In genomic region chr15:75033809-75034208, GRCh38 we compare ENCODE assay signal across 17 cellular contexts. TPM values are rescaled to one million over a fixed set of nuclear protein-coding genes. Genes with fewer than 3 reads are reported as not detected.
DNase-seq lines count a peak whose midpoint lies in the region; ATAC-seq, FAIRE-seq and TF ChIP-seq lines count a peak whose summit lies in the region.
"Had no signal": no experiment of that assay in that cellular context is flagged by ENCODE, and none has a peak within 500 bp of the region (broad histone marks: within the 10 kb centered on the region; RNA-seq: fewer than 3 reads in every experiment).

No MANE protein-coding gene starts in this region.

- BruUV-seq in HepG2 (replicated peaks; lab: Mats Ljungman, UMichigan) = no TSS peak

- no peak overlapping the region for H3K27ac ChIP-seq in HepG2 (ENCODE audit: extremely low read length, insufficient read depth, low read length)
- H3K27ac ChIP-seq in right lobe of liver = no peak overlapping the region

- WGBS in HepG2 (ENCODE audit: low lambda C conversion rate) = 72% methylated on average over 4 of the region's 6 CpGs
- 80% methylated on average over 5 of the region's 6 CpGs for WGBS in right lobe of liver (ENCODE audit: insufficient coverage, low coverage, low lambda C conversion rate, missing lambda C conversion rate)

- H3K9me3 Mint-ChIP-seq in dendritic cell treated with granulocyte-macrophage colony-stimulating factor and Interleukin-4, amounts not matched to agents 40 ng/mL and 50 ng/mL, for 4 days = no peaks in the 10 kb centered on the region
- H3K9me3 Mint-ChIP-seq: CD4-positive, alpha-beta memory T cell had no signal

- no peak for TF ChIP-seq RAD21 in HepG2 (CRISPR knock-in tag; IDR thresholded peaks at IDR 0.05)

- no peak overlapping the region for H3K4me3 ChIP-seq in HepG2 (replicated peaks in 1 of 3; ENCODE audit: insufficient read depth in 1 of 3, low read depth in 2 of 3, low read length in 3 of 3)
- H3K4me3 ChIP-seq in right lobe of liver = no peak overlapping the region

- TF ChIP-seq CTCF in HepG2 (CRISPR knock-in tag; IDR thresholded peaks at IDR 0.05) (no peak), right lobe of liver (IDR thresholded peaks at IDR 0.05) (no peak)

- intact Hi-C loops in HepG2 (cut with micrococcal nuclease; ENCODE audit: unreplicated experiment) (loop anchor here (10.0 kb wide), 1 partner anchor 271 kb away; no protein-coding TSS in a partner anchor), right lobe of liver (cut with DNase I) (no loop called here)
- intact Hi-C loops in dendritic cell treated with granulocyte-macrophage colony-stimulating factor and Interleukin-4, amounts not matched to agents 40 ng/mL and 50 ng/mL, for 4 days (cut with micrococcal nuclease) = loop anchor here (5.0 kb wide), 1 partner anchor 33 kb away; no protein-coding TSS in a partner anchor

- DNase-seq in HepG2 (ENCODE audit: low spot score) (no peak), right lobe of liver (no peak), Kasumi-1 (lab: John Stamatoyannopoulos, UW) (peak; percentile 8 to 12), GM19240 (ENCODE audit: insufficient read length, low spot score) (no peak)
- DNase-seq: CD4-positive, alpha-beta memory T cell; KG1; MM.1S; NCI-H2029; NCI-H2171 treated with DMSO at 0.1 percent for 48 hours; NCI-H510A treated with DMSO at 0.1 percent for 48 hours; RPMI8226 had no signal

- H3K4me1 ChIP-seq in HepG2 (ENCODE audit: insufficient read depth, low read length) = peaks cover 56% of the 10 kb centered on the region
- peaks cover 0 to 11% (median 0%) of the 10 kb centered on the region in 4 donors for H3K4me1 ChIP-seq in right lobe of liver

- peaks cover 99% of the 10 kb centered on the region for H3K4me1 Mint-ChIP-seq in dendritic cell treated with granulocyte-macrophage colony-stimulating factor and Interleukin-4, amounts not matched to agents 40 ng/mL and 50 ng/mL, for 4 days (ENCODE audit: low read depth)

- in situ Hi-C loops in HepG2 (cut with HindIII; ENCODE audit: extremely low pct_ligation_motif_present, low pct_unique_long_range_greater_than_20kb) = no loop called here

- TF ChIP-seq EP300 in HepG2 (IDR thresholded peaks at IDR 0.05; ENCODE audit: low read depth in 2 of 2, low read length in 2 of 2) (no peak), HepG2 (CRISPR knock-in tag; IDR thresholded peaks at IDR 0.05; ENCODE audit: borderline replicate concordance) (no peak)

- no peak overlapping the region for H2AFZ ChIP-seq in HepG2 (ENCODE audit: low read length)

- CTCF ChIA-PET in HepG2 (lab: Yijun Ruan, JAX; ENCODE audit: low intra/inter-chr PET ratio, low total read pairs) = no interaction called here

- H3K36me3 Mint-ChIP-seq in dendritic cell treated with granulocyte-macrophage colony-stimulating factor and Interleukin-4, amounts not matched to agents 40 ng/mL and 50 ng/mL, for 4 days (ENCODE audit: low read depth) = peaks cover 42% of the 10 kb centered on the region

- POLR2A ChIA-PET in HepG2 (lab: Yijun Ruan, JAX) = interaction anchor here (0.9 to 1.3 kb wide), 4 partner anchors 9 to 168 kb away, joined by 3 to 5 read pairs (median 4); partner anchors contain the start of genes C15orf39 and PPCDC

- H3K79me2 ChIP-seq in HepG2 (ENCODE audit: insufficient read depth, low read length) = no peaks in the 10 kb centered on the region

- H3K27me3 ChIP-seq in HepG2 (ENCODE audit: control insufficient read depth in 1 of 2, insufficient read depth in 2 of 2, low read length in 2 of 2) (no peaks in the 10 kb centered on the region), right lobe of liver (no peaks in the 10 kb centered on the region)

- no peak overlapping the region for H3K9ac ChIP-seq in HepG2 (ENCODE audit: insufficient read depth, low read depth, low read length)

- FAIRE-seq in HepG2 (lab: Jason Lieb, UNC) = no peak
- FAIRE-seq: A204.1, GM12891 had no signal

- ATAC-seq in HepG2 (peak; percentile 29; the same call in 1 of the 3 replicates), right lobe of liver (no peak), HG03521 (IDR thresholded peaks at IDR 0.05; ENCODE audit: unreplicated experiment) (no peak), HG02884 (IDR thresholded peaks at IDR 0.05; ENCODE audit: unreplicated experiment) (no peak), HG03342 (IDR thresholded peaks at IDR 0.05; ENCODE audit: unreplicated experiment) (no peak)

- H3K9me3 ChIP-seq in HepG2 (ENCODE audit: low read length) (no peaks in the 10 kb centered on the region), right lobe of liver (no peaks in the 10 kb centered on the region)

- H3K4me2 ChIP-seq in HepG2 (ENCODE audit: low read depth, low read length) = no peak overlapping the region

- H3K4me3 Mint-ChIP-seq in dendritic cell treated with granulocyte-macrophage colony-stimulating factor and Interleukin-4, amounts not matched to agents 40 ng/mL and 50 ng/mL, for 4 days = peak overlapping the region; percentile 52

- TF ChIP-seq POLR2A in HepG2 (IDR thresholded peaks at IDR 0.05; ENCODE audit: insufficient read depth in 1 of 2, low read depth in 2 of 2, low read length in 2 of 2) (no peak), right lobe of liver (IDR thresholded peaks at IDR 0.05) (no peak)

- H3K27me3 Mint-ChIP-seq in dendritic cell treated with granulocyte-macrophage colony-stimulating factor and Interleukin-4, amounts not matched to agents 40 ng/mL and 50 ng/mL, for 4 days = no peaks in the 10 kb centered on the region
- H3K27me3 Mint-ChIP-seq: CD4-positive, alpha-beta memory T cell had no signal

- H3K27ac Mint-ChIP-seq in dendritic cell treated with granulocyte-macrophage colony-stimulating factor and Interleukin-4, amounts not matched to agents 40 ng/mL and 50 ng/mL, for 4 days = peak overlapping the region; percentile 89

- H4K20me1 ChIP-seq in HepG2 (ENCODE audit: insufficient read depth, low read length) = no peaks in the 10 kb centered on the region

- H3K36me3 ChIP-seq in HepG2 (replicated peaks in 1 of 2; ENCODE audit: control insufficient read depth in 1 of 2, insufficient read depth in 2 of 2, low read length in 2 of 2) (peaks cover 0 to 4% of the 10 kb centered on the region in 2 experiments; a peak in 3 of 5 replicates), right lobe of liver (no peaks in the 10 kb centered on the region)

RNA-seq across cellular contexts. Expression of gene PPCDC, which starts 10.4 kb away (rescaled TPM):
- total RNA-seq in HepG2 (2016; rRNA removed; fragmentation: Illumina TruSeq; extraction: Trizol) (9.9 and 12.3 TPM in 2 replicates), right lobe of liver (10 to 100 TPM in 2 of 6 experiments, 1 to 10 TPM in 4; 5.9 to 21.5 (median 8.3) TPM)
- 4.1 and 6.1 TPM in 2 replicates for total RNA-seq in HepG2 (2016; cell fraction: cytosol; rRNA removed; fragmentation: Illumina TruSeq; extraction: Trizol; ENCODE audit: low read depth)
- total RNA-seq in HepG2 (2016; cell fraction: insoluble cytoplasmic fraction; rRNA removed; fragmentation: Illumina TruSeq; extraction: Trizol) = 12.0 and 13.0 TPM in 2 replicates
- 8.6 and 11.2 TPM in 2 replicates for total RNA-seq in HepG2 (2016; cell fraction: membrane; rRNA removed; fragmentation: Illumina TruSeq; extraction: Trizol)
- total RNA-seq in HepG2 (2016; cell fraction: nucleus; rRNA removed; fragmentation: Illumina TruSeq; extraction: Trizol) = 11.2 and 14.5 TPM in 2 replicates
- 12.8 and 13.9 TPM in 2 replicates for polyA plus RNA-seq in HepG2 (2011; rRNA removed)
- 12.1 and 15.8 TPM in 2 replicates for polyA plus RNA-seq in HepG2 (2011; cell fraction: cytosol; rRNA removed)
- 21.1 and 24.9 TPM in 2 replicates for polyA plus RNA-seq in HepG2 (2011; cell fraction: nucleus; rRNA removed)
- 5.4 and 7.5 TPM in 2 replicates for polyA plus RNA-seq in HepG2 (2012)
- polyA plus RNA-seq in HepG2 (2016; cell fraction: cytosol; fragmentation: Illumina TruSeq; extraction: Trizol; ENCODE audit: low read depth) = 5.6 and 6.3 TPM in 2 replicates
- 12.3 and 13.4 TPM in 2 replicates for polyA plus RNA-seq in HepG2 (2016; cell fraction: insoluble cytoplasmic fraction; fragmentation: Illumina TruSeq; extraction: Trizol; ENCODE audit: low read depth)
- 6.8 and 8.5 TPM in 2 replicates for polyA plus RNA-seq in HepG2 (2016; cell fraction: membrane; fragmentation: Illumina TruSeq; extraction: Trizol; ENCODE audit: low read depth)
- 17.5 and 18.7 TPM in 2 replicates for polyA plus RNA-seq in HepG2 (2016; cell fraction: nucleus; fragmentation: Illumina TruSeq; extraction: Trizol; ENCODE audit: insufficient read depth, low read depth)
- polyA minus RNA-seq in HepG2 (2011; rRNA and poly(A)+ RNA removed; ENCODE audit: low replicate concordance) = 42.6 and 47.0 TPM in 2 replicates
- polyA minus RNA-seq in HepG2 (2011; cell fraction: cytosol; rRNA and poly(A)+ RNA removed) = 2.5 and 4.8 TPM in 2 replicates
- 24.3 and 26.1 TPM in 2 replicates for polyA minus RNA-seq in HepG2 (2011; cell fraction: nucleus; rRNA and poly(A)+ RNA removed)

RNA-seq across cellular contexts. Expression of gene SCAMP5, which starts 38.4 kb away (rescaled TPM):
- total RNA-seq in HepG2 (2016; rRNA removed; fragmentation: Illumina TruSeq; extraction: Trizol) (31.1 and 34.3 TPM in 2 replicates), right lobe of liver (10 to 100 TPM in 3 of 6 experiments, 1 to 10 TPM in 2, under 1 TPM in 1; 0.53 to 15.7 (median 7.7) TPM)
- 18.1 and 20.2 TPM in 2 replicates for total RNA-seq in HepG2 (2016; cell fraction: cytosol; rRNA removed; fragmentation: Illumina TruSeq; extraction: Trizol; ENCODE audit: low read depth)
- 28.9 and 30.0 TPM in 2 replicates for total RNA-seq in HepG2 (2016; cell fraction: insoluble cytoplasmic fraction; rRNA removed; fragmentation: Illumina TruSeq; extraction: Trizol)
- total RNA-seq in HepG2 (2016; cell fraction: membrane; rRNA removed; fragmentation: Illumina TruSeq; extraction: Trizol) = 51.8 and 60.3 TPM in 2 replicates
- total RNA-seq in HepG2 (2016; cell fraction: nucleus; rRNA removed; fragmentation: Illumina TruSeq; extraction: Trizol) = 18.6 and 23.6 TPM in 2 replicates
- 49.0 and 58.1 TPM in 2 replicates for polyA plus RNA-seq in HepG2 (2011; rRNA removed)
- 46.5 and 47.4 TPM in 2 replicates for polyA plus RNA-seq in HepG2 (2011; cell fraction: cytosol; rRNA removed)
- 39.9 and 45.6 TPM in 2 replicates for polyA plus RNA-seq in HepG2 (2011; cell fraction: nucleus; rRNA removed)
- polyA plus RNA-seq in HepG2 (2012) = 23.3 and 23.6 TPM in 2 replicates
- 30.8 and 37.6 TPM in 2 replicates for polyA plus RNA-seq in HepG2 (2016; cell fraction: cytosol; fragmentation: Illumina TruSeq; extraction: Trizol; ENCODE audit: low read depth)
- 43.3 and 47.6 TPM in 2 replicates for polyA plus RNA-seq in HepG2 (2016; cell fraction: insoluble cytoplasmic fraction; fragmentation: Illumina TruSeq; extraction: Trizol; ENCODE audit: low read depth)
- polyA plus RNA-seq in HepG2 (2016; cell fraction: membrane; fragmentation: Illumina TruSeq; extraction: Trizol; ENCODE audit: low read depth) = 77.2 and 78.4 TPM in 2 replicates
- polyA plus RNA-seq in HepG2 (2016; cell fraction: nucleus; fragmentation: Illumina TruSeq; extraction: Trizol; ENCODE audit: insufficient read depth, low read depth) = 46.8 and 52.7 TPM in 2 replicates
- 10.5 and 79.6 TPM in 2 replicates for polyA minus RNA-seq in HepG2 (2011; rRNA and poly(A)+ RNA removed; ENCODE audit: low replicate concordance)
- 15.0 and 19.5 TPM in 2 replicates for polyA minus RNA-seq in HepG2 (2011; cell fraction: cytosol; rRNA and poly(A)+ RNA removed)
- 7.2 and 10.4 TPM in 2 replicates for polyA minus RNA-seq in HepG2 (2011; cell fraction: nucleus; rRNA and poly(A)+ RNA removed)

Comparison
In these comparisons a context has a peak if more than half of its experiments do, and no peak if none do; other contexts are left out.
1. intact Hi-C loops: an anchor here in HepG2 (10.0 kb wide) and dendritic cell treated with granulocyte-macrophage colony-stimulating factor and Interleukin-4, amounts not matched to agents 40 ng/mL and 50 ng/mL, for 4 days (5.0 kb wide); none called in right lobe of liver.
2. DNase-seq: peak in Kasumi-1 (2 of 2); none in HepG2 (single experiment), right lobe of liver (0 of 3) and GM19240 (single experiment).